Comparison of ENCODE assay signal across 13 cellular contexts in genomic region chr6:1190361-1190760, GRCh38.
DNase-seq lines count a peak whose midpoint lies in the region; ATAC-seq, FAIRE-seq and TF ChIP-seq lines count a peak whose summit lies in the region.
"Had no signal": no experiment of that assay in that cellular context is flagged by ENCODE, and none has a peak within 500 bp of the region (broad histone marks: within the 10 kb centered on the region; RNA-seq: fewer than 3 reads in every experiment).

No MANE protein-coding gene starts in this region.

- H3K79me1 ChIP-seq in H9 (ENCODE audit: insufficient read depth, low read depth, low read length, poor library complexity, severe bottlenecking) = no peaks in the 10 kb centered on the region

- FAIRE-seq in small intestine (lab: Jason Lieb, UNC) = no peak
- FAIRE-seq: frontal cortex had no signal

- H2BK120ac ChIP-seq in H9 (ENCODE audit: low read depth, low read length, poor library complexity, severe bottlenecking) = no peak overlapping the region

- H3K18ac ChIP-seq in H9 (ENCODE audit: insufficient read length, low read depth, low read length) = no peak overlapping the region

- H3K79me2 ChIP-seq in DND-41 (ENCODE audit: insufficient read depth, low read length) (no peaks in the 10 kb centered on the region), PC-9 (ENCODE audit: low read depth) (no peaks in the 10 kb centered on the region), H9 (ENCODE audit: insufficient read depth, low read length) (no peaks in the 10 kb centered on the region)

- intact Hi-C loops in PC-9 (cut with micrococcal nuclease; ENCODE audit: unreplicated experiment) = no loop called here
- intact Hi-C loops in activated CD8-positive, alpha-beta T cell treated with anti-CD3 and anti-CD28 coated beads for 36 hours (cut with micrococcal nuclease) = no loop called here

- H3K36me3 Mint-ChIP-seq in nephron (ENCODE audit: low read depth) = no peaks in the 10 kb centered on the region
- no peaks in the 10 kb centered on the region for H3K36me3 Mint-ChIP-seq in activated CD8-positive, alpha-beta T cell treated with anti-CD3 and anti-CD28 coated beads for 36 hours (ENCODE audit: low read depth)
- no peaks in the 10 kb centered on the region for H3K36me3 Mint-ChIP-seq in H9 (ENCODE audit: insufficient read depth in 1 of 3, low read depth in 3 of 3)
- H3K36me3 Mint-ChIP-seq: activated naive CD4-positive, alpha-beta T cell treated with anti-CD3 and anti-CD28 coated beads, Interleukin-2, amount 10 ng/mL, durations not matched to agents 7 days and 5 days; IgD-negative memory B cell had no signal

- H3K4ac ChIP-seq in H9 (ENCODE audit: low read depth, low read length) = no peak overlapping the region

- H3K4me1 Mint-ChIP-seq in nephron = peaks cover 7% of the 10 kb centered on the region
- H3K4me1 Mint-ChIP-seq in activated CD8-positive, alpha-beta T cell treated with anti-CD3 and anti-CD28 coated beads for 36 hours (ENCODE audit: low read depth) = no peaks in the 10 kb centered on the region
- H3K4me1 Mint-ChIP-seq in H9 = peaks cover 0 to 4% of the 10 kb centered on the region in 2 experiments; a peak in 1 of 4 replicates
- H3K4me1 Mint-ChIP-seq: activated naive CD4-positive, alpha-beta T cell treated with anti-CD3 and anti-CD28 coated beads, Interleukin-2, amount 10 ng/mL, durations not matched to agents 7 days and 5 days; IgD-negative memory B cell had no signal

- no peak overlapping the region for H3K14ac ChIP-seq in H9 (ENCODE audit: insufficient read depth, low read length)

- H3K9me3 ChIP-seq in DND-41 (ENCODE audit: insufficient read depth, low read length, severe bottlenecking) (no peaks in the 10 kb centered on the region), PC-9 (ENCODE audit: insufficient read depth, low read depth) (peaks cover 3% of the 10 kb centered on the region; the same call in 1 of the 2 replicates), small intestine (ENCODE audit: control insufficient read depth, low read depth) (no peaks in the 10 kb centered on the region), H9 (ENCODE audit: control insufficient read depth, low read depth, low read length) (no peaks in the 10 kb centered on the region)

- POLR2A ChIA-PET in PC-9 (lab: Charles Lee; ENCODE audit: unreplicated experiment) = interaction anchor here (0.5 kb wide), 1 partner anchor 19 kb away, joined by 4 read pairs; no protein-coding TSS in a partner anchor
- POLR2A ChIA-PET in activated CD8-positive, alpha-beta T cell treated with anti-CD3 and anti-CD28 coated beads for 36 hours (lab: Charles Lee) = no interaction called here

- H3K27me3 Mint-ChIP-seq in nephron (ENCODE audit: low read depth) = no peaks in the 10 kb centered on the region
- peaks cover 9% of the 10 kb centered on the region for H3K27me3 Mint-ChIP-seq in activated CD8-positive, alpha-beta T cell treated with anti-CD3 and anti-CD28 coated beads for 36 hours
- H3K27me3 Mint-ChIP-seq in H9 (ENCODE audit: low read depth) = peaks cover 7% of the 10 kb centered on the region

- no peak overlapping the region for H3K23ac ChIP-seq in H9 (ENCODE audit: insufficient read length, low read depth, low read length)

- no peak overlapping the region for H4K5ac ChIP-seq in H9 (ENCODE audit: insufficient read length, low read depth, low read length)

- ATAC-seq in DND-41 (ENCODE audit: insufficient read depth, low read depth) (peak; percentile 67), HG03457 (IDR thresholded peaks at IDR 0.05; ENCODE audit: unreplicated experiment) (no peak)
- ATAC-seq in activated CD8-positive, alpha-beta T cell treated with anti-CD3 and anti-CD28 coated beads for 36 hours = no peak

- DNase-seq in DND-41 = no peak
- peak; percentile 35 to 63 for DNase-seq in PC-9
- DNase-seq in epithelial cell of esophagus (ENCODE audit: low read depth) = peak; percentile 97
- no peak for DNase-seq in small intestine
- DNase-seq in activated CD8-positive, alpha-beta T cell treated with anti-CD3 and anti-CD28 coated beads for 36 hours = no peak
- no peak for DNase-seq in H9
- DNase-seq: activated CD4-positive, CD25-positive, alpha-beta regulatory T cell; activated naive CD4-positive, alpha-beta T cell treated with anti-CD3 and anti-CD28 coated beads, Interleukin-2, amount 10 ng/mL, durations not matched to agents 7 days and 5 days had no signal

- peak overlapping the region in 1 of 3 experiments; percentile 6 for H3K4me3 Mint-ChIP-seq in nephron
- no peak overlapping the region for H3K4me3 Mint-ChIP-seq in activated CD8-positive, alpha-beta T cell treated with anti-CD3 and anti-CD28 coated beads for 36 hours
- H3K4me3 Mint-ChIP-seq in H9 = no peak overlapping the region
- H3K4me3 Mint-ChIP-seq: activated naive CD4-positive, alpha-beta T cell treated with anti-CD3 and anti-CD28 coated beads, Interleukin-2, amount 10 ng/mL, durations not matched to agents 7 days and 5 days; IgD-negative memory B cell had no signal

- H4K91ac ChIP-seq in H9 (ENCODE audit: insufficient read length, low read depth, low read length) = no peak overlapping the region

- CTCF ChIA-PET in PC-9 (lab: Charles Lee) = no interaction called here
- CTCF ChIA-PET in activated CD8-positive, alpha-beta T cell treated with anti-CD3 and anti-CD28 coated beads for 36 hours (lab: Charles Lee) = no interaction called here

- H3K23me2 ChIP-seq in H9 (ENCODE audit: insufficient read length, low read depth, low read length, poor library complexity, severe bottlenecking) = no peaks in the 10 kb centered on the region

- no peak overlapping the region for H3K4me3 ChIP-seq in DND-41 (ENCODE audit: low read depth in 1 of 2, low read length in 2 of 2)
- H3K4me3 ChIP-seq in PC-9 = no peak overlapping the region
- H3K4me3 ChIP-seq in epithelial cell of esophagus (ENCODE audit: low read length) = no peak overlapping the region
- H3K4me3 ChIP-seq in small intestine (ENCODE audit: low read depth in 1 of 2, low read length in 2 of 2) = no peak overlapping the region
- H3K4me3 ChIP-seq: tibial nerve had no signal

- no peaks in the 10 kb centered on the region for H3K4me1 ChIP-seq in DND-41 (ENCODE audit: insufficient read depth, low read length)
- H3K4me1 ChIP-seq in PC-9 (replicated peaks; ENCODE audit: insufficient read depth) = peaks cover 10% of the 10 kb centered on the region
- H3K4me1 ChIP-seq in small intestine (ENCODE audit: control insufficient read depth in 2 of 2, insufficient read depth in 1 of 2, low read depth in 1 of 2, low read length in 1 of 2) = no peaks in the 10 kb centered on the region
- H3K4me1 ChIP-seq in H9 (ENCODE audit: insufficient read depth, low read length) = no peaks in the 10 kb centered on the region
- H3K4me1 ChIP-seq: tibial nerve had no signal

- H2BK12ac ChIP-seq in H9 (ENCODE audit: insufficient read length, low read depth, low read length) = no peak overlapping the region

- no peaks in the 10 kb centered on the region for H4K20me1 ChIP-seq in DND-41 (ENCODE audit: insufficient read depth, low read length)
- H4K20me1 ChIP-seq in PC-9 (ENCODE audit: insufficient read depth) = no peaks in the 10 kb centered on the region
- no peaks in the 10 kb centered on the region for H4K20me1 ChIP-seq in H9 (ENCODE audit: control insufficient read depth, insufficient read depth, insufficient read length)

- H2BK15ac ChIP-seq in H9 (ENCODE audit: low read depth, low read length) = no peak overlapping the region

- H3K9ac ChIP-seq in DND-41 (ENCODE audit: low read depth, low read length) = no peak overlapping the region
- no peak overlapping the region for H3K9ac ChIP-seq in H9 (ENCODE audit: extremely low read depth, insufficient read length, low read length)

- H3K56ac ChIP-seq in H9 (ENCODE audit: insufficient read length, low read depth, low read length) = no peak overlapping the region

- no TSS peak for BruUV-seq in PC-9 (replicated peaks; lab: Mats Ljungman, UMichigan)

- H2AFZ ChIP-seq in DND-41 (ENCODE audit: low read depth, low read length) (no peak overlapping the region), PC-9 (no peak overlapping the region), H9 (ENCODE audit: low read length) (no peak overlapping the region)

- 39 to 78% (median 67%) methylated on average over 5 of the region's 5 CpGs for WGBS in small intestine, 3 donors
- no CpG with 5 or more reads among the region's 5 CpGs for WGBS in H9 (ENCODE audit: extremely low coverage, insufficient read length, low lambda C conversion rate)

- H3K9me3 Mint-ChIP-seq in nephron (peaks cover 14% of the 10 kb centered on the region), H9 (peaks cover 4 to 7% of the 10 kb centered on the region in 2 experiments; a peak in 3 of 5 replicates)
- H3K9me3 Mint-ChIP-seq in activated CD8-positive, alpha-beta T cell treated with anti-CD3 and anti-CD28 coated beads for 36 hours = peaks cover 2% of the 10 kb centered on the region

- no peaks in the 10 kb centered on the region for H3K9me2 ChIP-seq in PC-9 (ENCODE audit: insufficient read depth)

- H3K27me3 ChIP-seq in DND-41 (ENCODE audit: insufficient read depth, low read length, poor library complexity) (peaks cover 3% of the 10 kb centered on the region), PC-9 (ENCODE audit: insufficient read depth, low read depth) (no peaks in the 10 kb centered on the region), small intestine (ENCODE audit: control insufficient read depth in 2 of 2, insufficient read depth in 2 of 2, low read length in 2 of 2) (no peaks in the 10 kb centered on the region), H9 (ENCODE audit: insufficient read depth, low read length) (no peaks in the 10 kb centered on the region)
- H3K27me3 ChIP-seq: tibial nerve had no signal

- peak overlapping the region; percentile 88 to 93 (median 89) for H3K27ac Mint-ChIP-seq in nephron
- H3K27ac Mint-ChIP-seq in activated CD8-positive, alpha-beta T cell treated with anti-CD3 and anti-CD28 coated beads for 36 hours = no peak overlapping the region
- H3K27ac Mint-ChIP-seq in H9 = no peak overlapping the region
- H3K27ac Mint-ChIP-seq: activated naive CD4-positive, alpha-beta T cell treated with anti-CD3 and anti-CD28 coated beads, Interleukin-2, amount 10 ng/mL, durations not matched to agents 7 days and 5 days; IgD-negative memory B cell had no signal

- TF ChIP-seq CTCF in DND-41 (IDR thresholded peaks at IDR 0.05; ENCODE audit: borderline replicate concordance, extremely low read depth, low read length, poor library complexity, severe bottlenecking) (no peak), PC-9 (conservative IDR thresholded peaks at IDR 0.05) (no peak), epithelial cell of esophagus (IDR thresholded peaks at IDR 0.05; ENCODE audit: insufficient read depth, low read depth, low read length, missing control alignments) (no peak), nephron (IDR thresholded peaks at IDR 0.05; ENCODE audit: unreplicated experiment in 3 of 3) (no peak), H9 (conservative IDR thresholded peaks at IDR 0.05) (no peak)
- TF ChIP-seq CTCF in activated CD8-positive, alpha-beta T cell treated with anti-CD3 and anti-CD28 coated beads for 36 hours (IDR thresholded peaks at IDR 0.05) = no peak

- no peak overlapping the region for H2BK5ac ChIP-seq in H9 (ENCODE audit: insufficient read length, low read length)

- no peak overlapping the region for H2BK20ac ChIP-seq in H9 (ENCODE audit: low read depth, low read length, poor library complexity, severe bottlenecking)

- no peak overlapping the region for H2AK5ac ChIP-seq in H9 (ENCODE audit: insufficient read length, low read length)

- H3K27ac ChIP-seq in DND-41 (ENCODE audit: low read length) = no peak overlapping the region
- H3K27ac ChIP-seq in PC-9 = no peak overlapping the region
- H3K27ac ChIP-seq in small intestine (ENCODE audit: low read depth in 1 of 2, low read length in 1 of 2) = no peak overlapping the region
- no peak overlapping the region for H3K27ac ChIP-seq in H9 (ENCODE audit: insufficient read length, low read depth, low read length)
- H3K27ac ChIP-seq: tibial nerve had no signal

- no peak overlapping the region for H4K8ac ChIP-seq in H9 (replicated peaks; ENCODE audit: insufficient read length, low read depth, low read length)

- H3K4me2 ChIP-seq in DND-41 (ENCODE audit: insufficient read depth, low read length) = no peak overlapping the region
- no peak overlapping the region for H3K4me2 ChIP-seq in PC-9
- no peak overlapping the region for H3K4me2 ChIP-seq in H9 (ENCODE audit: insufficient read depth, insufficient read length, low read length)

- H3K36me3 ChIP-seq in DND-41 (ENCODE audit: insufficient read depth, low read length) (no peaks in the 10 kb centered on the region), PC-9 (ENCODE audit: low read depth) (no peaks in the 10 kb centered on the region), small intestine (ENCODE audit: control insufficient read depth in 2 of 2, insufficient read depth in 2 of 2, low read length in 2 of 2) (no peaks in the 10 kb centered on the region)
- H3K36me3 ChIP-seq: tibial nerve had no signal

- H3F3A ChIP-seq in PC-9 (ENCODE audit: insufficient read depth, low read depth) = no peaks in the 10 kb centered on the region

- no peak overlapping the region for H3T11ph ChIP-seq in H9 (ENCODE audit: low read length)

Comparison
In these comparisons a context has a peak if more than half of its experiments do, and no peak if none do; other contexts are left out.
1. DNase-seq: peak in PC-9 (2 of 2) and epithelial cell of esophagus (single experiment); none in DND-41 (single experiment), small intestine (single experiment), activated CD8-positive, alpha-beta T cell treated with anti-CD3 and anti-CD28 coated beads for 36 hours (single experiment) and H9 (single experiment).
2. H3K27ac Mint-ChIP-seq: peak in nephron (3 of 3); none in activated CD8-positive, alpha-beta T cell treated with anti-CD3 and anti-CD28 coated beads for 36 hours (single experiment) and H9 (0 of 3).